Comparison of ENCODE assay signal across 23 cellular contexts in genomic region chr4:43316813-43317212, GRCh38.
"Had no signal": no experiment of that assay in that cellular context is flagged by ENCODE, and none has a peak within 500 bp of the region (broad histone marks: within the 10 kb centered on the region; RNA-seq: fewer than 3 reads in every experiment).

No MANE protein-coding gene starts in this region.

- H3K36me3 ChIP-seq: adrenal gland, brain microvascular endothelial cell, left ventricle myocardium inferior had no signal

- H3K79me2 ChIP-seq: parathyroid adenoma had no signal

- H3K36me3 Mint-ChIP-seq: activated CD4-positive, alpha-beta memory T cell treated with anti-CD3 and anti-CD28 coated beads for 36 hours; activated CD8-positive, alpha-beta memory T cell treated with anti-CD3 and anti-CD28 coated beads, Interleukin-2, amount 10 ng/mL, durations not matched to agents 7 days and 5 days; memory B cell; naive thymus-derived CD8-positive, alpha-beta T cell had no signal

- H3K4me3 Mint-ChIP-seq: activated CD4-positive, alpha-beta memory T cell treated with anti-CD3 and anti-CD28 coated beads for 36 hours; activated CD4-positive, alpha-beta T cell treated with anti-CD3 and anti-CD28 coated beads for 36 hours; activated CD8-positive, alpha-beta memory T cell treated with anti-CD3 and anti-CD28 coated beads, Interleukin-2, amount 10 ng/mL, durations not matched to agents 7 days and 5 days; dendritic cell treated with granulocyte-macrophage colony-stimulating factor and Interleukin-4, amounts not matched to agents 40 ng/mL and 50 ng/mL, for 4 days; memory B cell; naive thymus-derived CD8-positive, alpha-beta T cell; T-helper 17 cell had no signal

- DNase-seq: activated CD4-positive, alpha-beta memory T cell treated with anti-CD3 and anti-CD28 coated beads for 36 hours; activated CD4-positive, alpha-beta T cell treated with anti-CD3 and anti-CD28 coated beads for 36 hours; activated CD8-positive, alpha-beta memory T cell treated with anti-CD3 and anti-CD28 coated beads, Interleukin-2, amount 10 ng/mL, durations not matched to agents 7 days and 5 days; activated effector memory CD4-positive, alpha-beta T cell treated with Interleukin-2 at 50 U/mL for 16 hours; activated naive CD4-positive, alpha-beta T cell treated with anti-CD3 and anti-CD28 coated beads, Interleukin-2, amount 50 U/mL, for 16 hours; activated T-cell treated with anti-CD3 and anti-CD28 coated beads, Interleukin-2, amount 50 U/mL, for 1 hour; brain microvascular endothelial cell; cerebellar nuclear complex; effector memory CD4-positive, alpha-beta T cell; hippocampal formation; left ventricle myocardium inferior; naive thymus-derived CD8-positive, alpha-beta T cell; stimulated activated CD4-positive, alpha-beta T cell treated with anti-CD3 and anti-CD28 coated beads, Interleukin-15, amount 100 ng/mL, for 24 hours; stimulated activated CD4-positive, alpha-beta T cell treated with anti-CD3 and anti-CD28 coated beads, Interleukin-4, amount 100 ng/mL, for 24 hours; stimulated activated naive CD4-positive, alpha-beta T cell treated with Interleukin-2 at 50 U/mL for 16 hours; substantia nigra; T-helper 17 cell; trophoblast cell had no signal

- H3K4me3 ChIP-seq: adrenal gland, left ventricle myocardium inferior, skin epidermis had no signal

- H2AFZ ChIP-seq: parathyroid adenoma had no signal

- ATAC-seq: activated CD4-positive, alpha-beta T cell treated with anti-CD3 and anti-CD28 coated beads for 36 hours; activated CD8-positive, alpha-beta memory T cell treated with anti-CD3 and anti-CD28 coated beads, Interleukin-2, amount 10 ng/mL, durations not matched to agents 7 days and 5 days; naive thymus-derived CD8-positive, alpha-beta T cell; T-helper 17 cell had no signal

- H3K9ac ChIP-seq: parathyroid adenoma had no signal

- H3K27me3 Mint-ChIP-seq: activated CD4-positive, alpha-beta memory T cell treated with anti-CD3 and anti-CD28 coated beads for 36 hours; activated CD4-positive, alpha-beta T cell treated with anti-CD3 and anti-CD28 coated beads for 36 hours; activated CD8-positive, alpha-beta memory T cell treated with anti-CD3 and anti-CD28 coated beads, Interleukin-2, amount 10 ng/mL, durations not matched to agents 7 days and 5 days; dendritic cell treated with granulocyte-macrophage colony-stimulating factor and Interleukin-4, amounts not matched to agents 40 ng/mL and 50 ng/mL, for 4 days; memory B cell; naive thymus-derived CD8-positive, alpha-beta T cell; T-helper 17 cell had no signal

- H3K9me3 ChIP-seq: adrenal gland had no signal

- H3K27ac Mint-ChIP-seq: activated CD4-positive, alpha-beta memory T cell treated with anti-CD3 and anti-CD28 coated beads for 36 hours; activated CD4-positive, alpha-beta T cell treated with anti-CD3 and anti-CD28 coated beads for 36 hours; activated CD8-positive, alpha-beta memory T cell treated with anti-CD3 and anti-CD28 coated beads, Interleukin-2, amount 10 ng/mL, durations not matched to agents 7 days and 5 days; dendritic cell treated with granulocyte-macrophage colony-stimulating factor and Interleukin-4, amounts not matched to agents 40 ng/mL and 50 ng/mL, for 4 days; memory B cell; naive thymus-derived CD8-positive, alpha-beta T cell; T-helper 17 cell had no signal

- H3K27me3 ChIP-seq: adrenal gland, brain microvascular endothelial cell had no signal

- H3K4me1 ChIP-seq: adrenal gland, left ventricle myocardium inferior, parathyroid adenoma had no signal

- H3K4me1 Mint-ChIP-seq: activated CD4-positive, alpha-beta T cell treated with anti-CD3 and anti-CD28 coated beads for 36 hours; activated CD8-positive, alpha-beta memory T cell treated with anti-CD3 and anti-CD28 coated beads, Interleukin-2, amount 10 ng/mL, durations not matched to agents 7 days and 5 days; memory B cell; naive thymus-derived CD8-positive, alpha-beta T cell; T-helper 17 cell had no signal

- H3K27ac ChIP-seq: adrenal gland, brain microvascular endothelial cell, left ventricle myocardium inferior, parathyroid adenoma, skin epidermis had no signal
